20 cellular contexts compared by ENCODE assay signal in the genomic region with DNA sequence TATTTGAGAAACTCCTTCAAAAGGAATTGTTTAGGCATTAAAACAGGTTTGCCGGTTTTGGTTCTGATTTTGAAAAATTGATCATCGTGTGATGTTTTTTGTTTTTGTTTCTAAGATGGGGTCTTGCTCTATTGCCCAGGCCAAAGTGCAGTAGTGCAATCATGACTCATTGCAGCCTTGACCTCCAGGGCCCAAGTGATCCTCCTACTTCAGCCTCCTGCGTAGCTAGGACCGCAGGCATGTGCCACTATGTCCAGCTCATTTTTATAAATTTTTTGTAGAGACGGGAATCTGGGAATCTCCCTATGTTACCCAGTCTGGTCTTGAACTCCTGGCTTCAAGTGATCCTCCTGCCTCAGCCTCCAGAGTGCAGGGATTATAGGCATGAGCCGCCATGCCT.
"Had no signal": no experiment of that assay in that cellular context is flagged by ENCODE, and none has a peak within 500 bp of the region (broad histone marks: within the 10 kb centered on the region; RNA-seq: fewer than 3 reads in every experiment).

No MANE protein-coding gene starts in this region.

- DNase-seq: IMR-90, Kasumi-1, MM.1S, NCI-H1092 treated with DMSO at 0.1 percent for 48 hours, NCI-H1436, NCI-H187, NCI-H2029, NCI-H2081 treated with DMSO at 0.1 percent for 48 hours, NCI-H2171, NCI-H226, NCI-H446, NCI-H510A, NCI-H524 treated with DMSO at 0.1 percent for 48 hours, NCI-H69, NCI-H774, SHP77 had no signal

- H3K9ac ChIP-seq: KMS-11 had no signal

- H3K27ac ChIP-seq: KMS-11, RWPE1 had no signal

- ATAC-seq: Panc1, SK-N-SH treated with all-trans-retinoic acid at 6 μM for 48 hours had no signal

- H3K4me2 ChIP-seq: KMS-11 had no signal
